Comparison of ENCODE assay signal across 13 cellular contexts in the genomic region with DNA sequence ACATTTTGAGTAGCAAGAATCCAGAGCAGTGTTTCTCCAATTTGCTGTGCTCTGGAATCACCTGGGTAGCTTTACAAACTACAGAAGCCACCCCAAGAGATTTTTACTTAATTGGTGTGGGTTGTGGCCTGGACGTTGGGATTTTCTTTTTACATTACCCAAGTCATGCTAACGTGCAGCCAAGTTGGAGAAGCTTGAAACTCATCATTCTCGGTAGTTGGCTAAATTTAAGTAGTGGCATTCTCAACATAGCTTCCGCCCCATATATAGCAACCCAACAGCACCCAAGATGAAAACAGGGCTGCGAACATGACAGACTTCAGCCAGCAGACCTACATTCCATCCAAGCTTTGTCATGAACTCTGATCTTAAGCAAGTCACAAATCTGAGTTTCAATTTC. TPM values are rescaled to one million over a fixed set of nuclear protein-coding genes. Genes with fewer than 3 reads are reported as not detected.
DNase-seq lines count a peak whose midpoint lies in the region; ATAC-seq and TF ChIP-seq lines count a peak whose summit lies in the region.
"Had no signal": no experiment of that assay in that cellular context is flagged by ENCODE, and none has a peak within 500 bp of the region (broad histone marks: within the 10 kb centered on the region; RNA-seq: fewer than 3 reads in every experiment).

No MANE protein-coding gene starts in this region.

- peak overlapping the region; percentile 88 for H3K27ac Mint-ChIP-seq in activated B cell treated with CpG ODN at 0.5 μM for 24 hours

- DNase-seq in activated B cell treated with CpG ODN at 0.5 μM for 24 hours (no peak), HK-2 (ENCODE audit: unreplicated experiment) (no peak), islet precursor cell (no peak), NCI-H2227 (lab: John Stamatoyannopoulos, UW; ENCODE audit: unreplicated experiment) (no peak)
- DNase-seq: brain microvascular endothelial cell, heart left ventricle, NCI-H774, ovary had no signal

- H3K9me2 ChIP-seq in DOHH2 (replicated peaks; ENCODE audit: control insufficient read depth, low read length), result no peaks in the 10 kb centered on the region

- H3K4me1 ChIP-seq in DOHH2 (ENCODE audit: control insufficient read depth, low read length), result peaks cover 98% of the 10 kb centered on the region
- H3K4me1 ChIP-seq in muscle layer of duodenum (ENCODE audit: control insufficient read depth in 1 of 2, insufficient read depth in 2 of 2, low read length in 2 of 2), result peaks cover 0 to 14% of the 10 kb centered on the region in 2 donors

- H3K9me3 ChIP-seq in DOHH2 (ENCODE audit: control insufficient read depth, insufficient read depth, low read length) (no peaks in the 10 kb centered on the region), muscle layer of duodenum (ENCODE audit: control insufficient read depth in 1 of 2, low read length in 2 of 2) (no peaks in the 10 kb centered on the region)
- H3K9me3 ChIP-seq: heart left ventricle, ovary had no signal

- peak overlapping the region; percentile 38 for H3K4me3 Mint-ChIP-seq in activated B cell treated with CpG ODN at 0.5 μM for 24 hours

- peaks cover 29% of the 10 kb centered on the region for H3K36me3 Mint-ChIP-seq in activated B cell treated with CpG ODN at 0.5 μM for 24 hours (ENCODE audit: low read depth)

- H3K36me3 ChIP-seq in DOHH2 (ENCODE audit: control insufficient read depth, low read length) (peaks cover 58% of the 10 kb centered on the region), muscle layer of duodenum (ENCODE audit: control insufficient read depth in 1 of 2, insufficient read depth in 2 of 2, low read length in 2 of 2) (peaks cover 0 to 18% of the 10 kb centered on the region in 2 donors)
- H3K36me3 ChIP-seq: ovary had no signal

- H3K4me3 ChIP-seq in DOHH2 (ENCODE audit: low read length) (peak overlapping the region; percentile 25), muscle layer of duodenum (ENCODE audit: low read depth in 1 of 2, low read length in 2 of 2) (no peak overlapping the region)
- H3K4me3 ChIP-seq: heart left ventricle, ovary had no signal

- H3F3A ChIP-seq in DOHH2 (ENCODE audit: control insufficient read depth, insufficient read depth), result peaks cover 40% of the 10 kb centered on the region

- TF ChIP-seq CTCF in DOHH2 (IDR thresholded peaks at IDR 0.05; ENCODE audit: low read depth, low read length, poor library complexity, severe bottlenecking), result no peak
- no peak for TF ChIP-seq CTCF in activated B cell treated with CpG ODN at 0.5 μM for 24 hours (IDR thresholded peaks at IDR 0.05)

- no peaks in the 10 kb centered on the region for H3K9me3 Mint-ChIP-seq in activated B cell treated with CpG ODN at 0.5 μM for 24 hours

- no peaks in the 10 kb centered on the region for H4K20me1 ChIP-seq in DOHH2 (ENCODE audit: control insufficient read depth, insufficient read depth, low read depth, low read length)

- H3K4me1 Mint-ChIP-seq in activated B cell treated with CpG ODN at 0.5 μM for 24 hours, result peaks cover 94% of the 10 kb centered on the region

- H3K27me3 ChIP-seq in DOHH2 (ENCODE audit: control insufficient read depth, low read length), result no peaks in the 10 kb centered on the region
- H3K27me3 ChIP-seq in muscle layer of duodenum (ENCODE audit: low read depth, low read length), result no peaks in the 10 kb centered on the region
- H3K27me3 ChIP-seq: brain microvascular endothelial cell, heart left ventricle, ovary had no signal

- peak overlapping the region; percentile 87 for H3K27ac ChIP-seq in DOHH2 (ENCODE audit: low read depth, low read length)
- peak overlapping the region; percentile 29 for H3K27ac ChIP-seq in muscle layer of duodenum (ENCODE audit: low read length)
- H3K27ac ChIP-seq: brain microvascular endothelial cell, ovary had no signal

- H3K4me2 ChIP-seq in DOHH2 (ENCODE audit: low read length), result peak overlapping the region; percentile 65

- intact Hi-C loops in activated B cell treated with CpG ODN at 0.5 μM for 24 hours (cut with micrococcal nuclease), result no loop called here

- H3K27me3 Mint-ChIP-seq in activated B cell treated with CpG ODN at 0.5 μM for 24 hours, result no peaks in the 10 kb centered on the region

- ATAC-seq in GM19035 (IDR thresholded peaks at IDR 0.05; ENCODE audit: unreplicated experiment), result peak; percentile 29
- ATAC-seq in activated B cell treated with CpG ODN at 0.5 μM for 24 hours (ENCODE audit: low read depth), result no peak
- ATAC-seq in HG02840 (IDR thresholded peaks at IDR 0.05; ENCODE audit: low FRiP score, unreplicated experiment), result no peak
- ATAC-seq: HCT116 had no signal

- POLR2A ChIA-PET in activated B cell treated with CpG ODN at 0.5 μM for 24 hours (lab: Charles Lee), result interaction anchor here (0.9 to 7.5 kb wide), 5 partner anchors 8 to 307 kb away, joined by 3 to 163 read pairs (median 4); a partner anchor contains a TSS

- H3K79me2 ChIP-seq in DOHH2 (ENCODE audit: control insufficient read depth, low read length), result peaks cover 53% of the 10 kb centered on the region

- CTCF ChIA-PET in activated B cell treated with CpG ODN at 0.5 μM for 24 hours (lab: Charles Lee), result interaction anchor here (0.6 to 9.4 kb wide), 4 partner anchors 87 to 289 kb away, joined by 3 to 202 read pairs (median 4); no protein-coding TSS in a partner anchor

RNA-seq across cellular contexts. Expression of a gene that starts 25.0 kb away (rescaled TPM):
- total RNA-seq in activated B cell treated with CpG ODN at 0.5 μM for 24 hours, result 123 and 139 TPM in 2 replicates

RNA-seq across cellular contexts. Expression of a gene that starts 34.1 kb away (rescaled TPM):
- total RNA-seq in activated B cell treated with CpG ODN at 0.5 μM for 24 hours, result 12.1 and 13.0 TPM in 2 replicates
